1 cellular context compared by ENCODE assay signal in genomic region chr5:143713331-143714032, GRCh38.
TF ChIP-seq lines count a peak whose summit lies in the region.

No MANE protein-coding gene starts in this region.

TF ChIP-seq in SK-N-SH treated with all-trans-retinoic acid at 6 μM for 48 hours, 23 proteins besides CTCF, POLR2A, EP300 and RAD21:
- TF ChIP-seq PATZ1 (CRISPR knock-in tag; IDR thresholded peaks at IDR 0.05; ENCODE audit: borderline replicate concordance) (no peak), ISL1 (CRISPR knock-in tag; IDR thresholded peaks at IDR 0.05) (no peak), ZC3H10 (CRISPR knock-in tag; IDR thresholded peaks at IDR 0.05) (no peak), ESRRG (CRISPR knock-in tag; IDR thresholded peaks at IDR 0.05) (no peak), CSRNP3 (CRISPR knock-in tag; IDR thresholded peaks at IDR 0.05) (no peak), POU6F1 (CRISPR knock-in tag; IDR thresholded peaks at IDR 0.05; ENCODE audit: borderline replicate concordance, low read depth) (no peak), ZNF565 (CRISPR knock-in tag; conservative IDR thresholded peaks at IDR 0.05; ENCODE audit: low read depth) (no peak), TCF4 (CRISPR knock-in tag; IDR thresholded peaks at IDR 0.05; ENCODE audit: borderline replicate concordance) (no peak), SNAI2 (CRISPR knock-in tag; IDR thresholded peaks at IDR 0.05) (no peak), CREB5 (CRISPR knock-in tag; IDR thresholded peaks at IDR 0.05; ENCODE audit: low read depth) (no peak), BACH2 (CRISPR knock-in tag; IDR thresholded peaks at IDR 0.05; ENCODE audit: borderline replicate concordance) (no peak), TSHZ2 (CRISPR knock-in tag; IDR thresholded peaks at IDR 0.05) (no peak), TOX (CRISPR knock-in tag; IDR thresholded peaks at IDR 0.05; ENCODE audit: borderline replicate concordance) (no peak), ARNTL (CRISPR knock-in tag; IDR thresholded peaks at IDR 0.05; ENCODE audit: borderline replicate concordance, low read depth) (no peak), PPARA (CRISPR knock-in tag; IDR thresholded peaks at IDR 0.05; ENCODE audit: borderline replicate concordance) (no peak), GLIS3 (CRISPR knock-in tag; IDR thresholded peaks at IDR 0.05) (no peak)
TF ChIP-seq in SK-N-SH treated with all-trans-retinoic acid at 6 μM for 48 hours: peak in this region for 0.
